In the genomic region with DNA sequence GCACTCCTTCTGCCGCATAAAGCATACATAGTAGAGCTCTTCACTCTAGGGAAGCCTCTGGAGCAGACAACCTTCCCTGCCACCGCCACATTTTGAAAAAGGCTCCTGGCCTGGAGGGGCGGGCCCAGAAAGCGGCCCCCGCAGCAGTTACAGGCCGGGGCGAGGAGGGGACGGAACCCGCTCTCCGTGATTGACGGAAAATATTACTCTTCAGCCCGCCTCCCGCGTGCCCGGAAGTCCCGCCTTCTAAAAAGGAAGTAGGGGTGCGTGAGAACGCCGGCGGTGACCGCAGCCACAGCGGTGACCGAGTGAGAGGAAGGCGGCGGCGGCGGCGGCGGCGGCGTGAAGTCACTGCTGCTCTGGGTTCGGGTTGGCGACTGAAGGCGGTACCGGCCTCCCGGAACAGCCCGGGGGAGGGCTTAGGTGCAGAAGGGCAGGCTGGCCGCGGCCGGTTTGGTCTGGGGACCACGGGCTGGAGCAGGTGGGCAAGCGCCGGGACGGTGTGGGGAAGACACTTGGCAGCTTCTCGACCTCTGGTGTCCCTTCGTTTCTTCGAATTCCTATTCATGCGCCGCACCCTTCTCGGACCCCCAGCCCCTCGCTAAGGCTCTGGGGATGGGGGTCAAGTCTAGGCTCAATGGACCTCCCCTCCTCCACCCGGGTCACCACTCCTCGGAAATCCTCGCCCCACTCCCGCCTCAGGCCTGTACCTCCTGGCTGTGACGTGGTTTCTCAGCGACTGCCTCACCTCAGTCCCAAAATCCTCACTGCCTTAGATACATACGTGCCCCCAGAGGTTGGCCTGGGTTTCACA, we compare ENCODE assay signal across 8 cellular contexts. TPM values are rescaled to one million over a fixed set of nuclear protein-coding genes. Genes with fewer than 3 reads are reported as not detected.
DNase-seq lines count a peak whose midpoint lies in the region; ATAC-seq and TF ChIP-seq lines count a peak whose summit lies in the region.

A gene (plus strand): TSS at position 295 of the 814 bp plus-strand sequence. CDS start 729 bp downstream, outside the sequence.

- peak; percentile 97 for ATAC-seq in GM19025 (IDR thresholded peaks at IDR 0.05; ENCODE audit: low read depth, unreplicated experiment)
- peak; percentile 97 for ATAC-seq in HG03280 (IDR thresholded peaks at IDR 0.05; ENCODE audit: unreplicated experiment)

- TF ChIP-seq CTCF in kidney epithelial cell (IDR thresholded peaks at IDR 0.05; ENCODE audit: insufficient read depth, low read length, poor library complexity, severe bottlenecking) = no peak

- peak within 1 kb of the TSS; percentile 94 for H3K4me3 ChIP-seq in kidney epithelial cell (ENCODE audit: low read depth, low read length)

- DNase-seq in Ammon's horn (ENCODE audit: low spot score) = peak; percentile 89
- DNase-seq in NCI-H510A (lab: John Stamatoyannopoulos, UW) = peak; percentile 68
- DNase-seq in activated CD4-positive, alpha-beta T cell treated with anti-CD3 and anti-CD28 coated beads for 1 hour = peak; percentile 76
- peak; percentile 22 to 44 for DNase-seq in cerebellar nuclear complex (lab: John Stamatoyannopoulos, UW)
- peak; percentile 31 for DNase-seq in kidney epithelial cell (ENCODE audit: low read depth)
- DNase-seq in stimulated activated CD4-positive, alpha-beta T cell treated with anti-CD3 and anti-CD28 coated beads, Interleukin-15, amount 100 ng/mL, for 48 hours (ENCODE audit: low read depth in 2 of 2) = peak; percentile 63 to 67

- H3K27me3 ChIP-seq in kidney epithelial cell (ENCODE audit: control insufficient read depth, insufficient read depth, low read length) = no peaks in the 10 kb centered on the region

- no peaks in the 10 kb centered on the region for H3K36me3 ChIP-seq in kidney epithelial cell (ENCODE audit: control insufficient read depth, insufficient read depth, low read length)

RNA-seq across cellular contexts. Expression of the gene that starts here (rescaled TPM):
- 16.6 and 17.0 TPM in 2 replicates for total RNA-seq in kidney epithelial cell

Comparison
In these comparisons a context has a peak if more than half of its experiments do, and no peak if none do; other contexts are left out.
1. Peak in every context shown above with its lines: DNase-seq, ATAC-seq and H3K4me3 ChIP-seq.
2. DNase-seq: peak in every context shown above with its lines; median percentile 89 in Ammon's horn; 76 in activated CD4-positive, alpha-beta T cell treated with anti-CD3 and anti-CD28 coated beads for 1 hour; 68 in NCI-H510A; 65 in stimulated activated CD4-positive, alpha-beta T cell treated with anti-CD3 and anti-CD28 coated beads, Interleukin-15, amount 100 ng/mL, for 48 hours; 33 in cerebellar nuclear complex; 31 in kidney epithelial cell.